ENCODE assay signal across 9 cellular contexts in the genomic region with DNA sequence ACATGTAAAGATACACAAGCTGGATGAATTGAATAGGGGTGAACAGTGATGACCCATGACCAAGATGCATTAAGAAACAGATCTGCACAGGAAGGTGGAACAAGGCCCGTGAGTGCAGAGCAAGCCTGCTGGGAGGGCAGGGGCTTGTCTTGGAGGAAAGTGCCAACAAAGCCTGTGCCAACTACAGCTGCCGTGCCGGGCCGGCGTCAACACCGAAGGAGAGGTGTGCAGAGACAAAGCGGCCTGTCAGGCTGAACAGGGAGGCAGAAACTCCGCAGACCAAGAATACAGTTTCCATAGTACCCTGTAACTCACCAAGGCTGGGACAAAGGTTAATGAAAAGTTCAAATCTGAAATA. TPM values are rescaled to one million over a fixed set of nuclear protein-coding genes. Genes with fewer than 3 reads are reported as not detected.
DNase-seq lines count a peak whose midpoint lies in the region; ATAC-seq and TF ChIP-seq lines count a peak whose summit lies in the region.
"Had no signal": no experiment of that assay in that cellular context is flagged by ENCODE, and none has a peak within 500 bp of the region (broad histone marks: within the 10 kb centered on the region; RNA-seq: fewer than 3 reads in every experiment).

No MANE protein-coding gene starts in this region.

- H4K20me1 ChIP-seq in DND-41 (ENCODE audit: insufficient read depth, low read length) (peaks cover 98% of the 10 kb centered on the region), PC-9 (ENCODE audit: insufficient read depth) (peaks cover 100% of the 10 kb centered on the region)

- BruUV-seq in PC-9 (replicated peaks; lab: Mats Ljungman, UMichigan): no TSS peak

- H3F3A ChIP-seq in PC-9 (ENCODE audit: insufficient read depth, low read depth): peaks cover 86% of the 10 kb centered on the region

- peaks cover 54% of the 10 kb centered on the region for H3K4me1 ChIP-seq in DND-41 (ENCODE audit: insufficient read depth, low read length)
- H3K4me1 ChIP-seq in PC-9 (replicated peaks; ENCODE audit: insufficient read depth): peaks cover 70% of the 10 kb centered on the region
- peaks cover 35% of the 10 kb centered on the region for H3K4me1 ChIP-seq in foreskin keratinocyte
- peaks cover 32% of the 10 kb centered on the region for H3K4me1 ChIP-seq in prostate gland (replicated peaks)

- H2AFZ ChIP-seq in DND-41 (ENCODE audit: low read depth, low read length) (no peak overlapping the region), PC-9 (no peak overlapping the region)

- TF ChIP-seq CTCF in DND-41 (IDR thresholded peaks at IDR 0.05; ENCODE audit: borderline replicate concordance, extremely low read depth, low read length, poor library complexity, severe bottlenecking): no peak
- no peak; the same call in 1 of the 2 replicates for TF ChIP-seq CTCF in PC-9 (conservative IDR thresholded peaks at IDR 0.05)
- no peak for TF ChIP-seq CTCF in foreskin keratinocyte (conservative IDR thresholded peaks at IDR 0.05)
- no peak for TF ChIP-seq CTCF in prostate gland (IDR thresholded peaks at IDR 0.05)

- CTCF ChIA-PET in PC-9 (lab: Charles Lee): no interaction called here

- H3K27ac ChIP-seq in DND-41 (ENCODE audit: low read length) (peak overlapping the region; percentile 62), PC-9 (peak overlapping the region; percentile 88), foreskin keratinocyte (peak overlapping the region; percentile 0), prostate gland (peak overlapping the region in 1 of 2 donors; percentile 10)

- no peaks in the 10 kb centered on the region for H3K27me3 ChIP-seq in DND-41 (ENCODE audit: insufficient read depth, low read length, poor library complexity)
- no peaks in the 10 kb centered on the region for H3K27me3 ChIP-seq in PC-9 (ENCODE audit: insufficient read depth, low read depth)
- no peaks in the 10 kb centered on the region for H3K27me3 ChIP-seq in foreskin keratinocyte
- H3K27me3 ChIP-seq in prostate gland (replicated peaks; ENCODE audit: insufficient read depth): no peaks in the 10 kb centered on the region

- POLR2A ChIA-PET in PC-9 (lab: Charles Lee; ENCODE audit: unreplicated experiment): no interaction called here

- H3K36me3 ChIP-seq in DND-41 (ENCODE audit: insufficient read depth, low read length) (peaks cover 26% of the 10 kb centered on the region), PC-9 (ENCODE audit: low read depth) (no peaks in the 10 kb centered on the region), prostate gland (no peaks in the 10 kb centered on the region)

- DNase-seq in DND-41 (no peak), PC-9 (no peak), foreskin keratinocyte (no peak), prostate gland (ENCODE audit: low spot score) (peak; percentile 58), NCI-H128 (lab: John Stamatoyannopoulos, UW; ENCODE audit: unreplicated experiment) (no peak)
- DNase-seq: NCI-H510A had no signal

- H3K9me2 ChIP-seq in PC-9 (ENCODE audit: insufficient read depth): no peaks in the 10 kb centered on the region

- peak overlapping the region; percentile 21; the same call in 1 of the 2 replicates for H3K9ac ChIP-seq in DND-41 (ENCODE audit: low read depth, low read length)

- no peak for TF ChIP-seq POLR2A in prostate gland (IDR thresholded peaks at IDR 0.05)

- peaks cover 100% of the 10 kb centered on the region for H3K79me2 ChIP-seq in DND-41 (ENCODE audit: insufficient read depth, low read length)
- H3K79me2 ChIP-seq in PC-9 (ENCODE audit: low read depth): peaks cover 99% of the 10 kb centered on the region

- no peaks in the 10 kb centered on the region for H3K9me3 ChIP-seq in DND-41 (ENCODE audit: insufficient read depth, low read length, severe bottlenecking)
- H3K9me3 ChIP-seq in PC-9 (ENCODE audit: insufficient read depth, low read depth): no peaks in the 10 kb centered on the region
- H3K9me3 ChIP-seq in prostate gland: no peaks in the 10 kb centered on the region

- 22% methylated on average over 8 of the region's 8 CpGs for WGBS in prostate gland

- ATAC-seq in DND-41 (ENCODE audit: insufficient read depth, low read depth) (no peak), foreskin keratinocyte (peak; percentile 21), HG03039 (IDR thresholded peaks at IDR 0.05; ENCODE audit: unreplicated experiment) (no peak), GM21367 (IDR thresholded peaks at IDR 0.05; ENCODE audit: unreplicated experiment) (no peak), GM21737 (IDR thresholded peaks at IDR 0.05; ENCODE audit: unreplicated experiment) (no peak)

- no peak overlapping the region for H3K4me3 ChIP-seq in DND-41 (ENCODE audit: low read depth in 1 of 2, low read length in 2 of 2)
- H3K4me3 ChIP-seq in PC-9: peak overlapping the region; percentile 41; the same call in 1 of the 2 replicates
- no peak overlapping the region for H3K4me3 ChIP-seq in prostate gland

- H3K4me2 ChIP-seq in DND-41 (ENCODE audit: insufficient read depth, low read length) (peak overlapping the region; percentile 41; the same call in 1 of the 2 replicates), PC-9 (peak overlapping the region; percentile 80)

- intact Hi-C loops in PC-9 (cut with micrococcal nuclease; ENCODE audit: unreplicated experiment): loop anchor here (1.0 to 5.0 kb wide), 5 partner anchors 33 to 113 kb away; partner anchors contain the start of gene ANKRD11
- intact Hi-C loops in prostate gland (cut with DNase I): loop anchor here (5.0 to 10.0 kb wide), 2 partner anchors 49 to 64 kb away; partner anchors contain the start of gene SPG7

RNA-seq across cellular contexts. Expression of gene ANKRD11, which starts 46.7 kb away (rescaled TPM):
- 206 and 220 TPM in 2 replicates for total RNA-seq in PC-9 (2021)
- total RNA-seq in foreskin keratinocyte: 67.0 and 73.2 TPM in 2 replicates
- polyA plus RNA-seq in foreskin keratinocyte: 45.8 and 54.3 TPM in 2 replicates
- total RNA-seq in prostate gland: 100 to 1,000 TPM in 1 of 2 donors, 10 to 100 TPM in 1; 66.2 to 143 TPM
